ENCODE assay signal across 1 cellular context in the genomic region with DNA sequence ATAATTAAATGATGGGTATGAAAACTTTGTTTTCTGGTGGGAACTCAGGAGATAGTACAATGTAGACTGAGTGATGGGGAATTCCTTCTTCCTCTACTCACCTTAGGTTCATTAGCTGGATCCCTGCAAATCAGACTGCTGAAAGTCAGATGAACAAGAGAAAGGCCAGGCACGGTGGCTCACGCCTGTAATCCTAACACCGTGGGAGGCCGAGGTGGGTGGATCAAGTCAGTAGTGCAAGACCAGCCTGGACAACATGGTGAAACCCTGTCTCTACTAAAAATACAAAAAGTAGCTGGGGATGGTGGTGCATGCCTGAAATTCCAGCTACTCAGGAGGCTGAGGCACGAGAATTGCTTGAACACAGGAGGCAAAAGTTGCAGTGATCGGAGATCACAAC.
TF ChIP-seq lines count a peak whose summit lies in the region.

No MANE protein-coding gene starts in this region.

TF ChIP-seq in IMR-90, 13 proteins besides CTCF, POLR2A, EP300 and RAD21:
- TF ChIP-seq FOS (IDR thresholded peaks at IDR 0.05; ENCODE audit: low read depth, low read length), result 0 out of 2 replicates have a peak, but pooled peaks have one; percentile 46
- TF ChIP-seq BHLHE40 (IDR thresholded peaks at IDR 0.05; ENCODE audit: low read depth, low read length), result no peak
- TF ChIP-seq MAZ (IDR thresholded peaks at IDR 0.05; ENCODE audit: borderline replicate concordance, low read depth, low read length), result no peak
- TF ChIP-seq, protein P1, sequence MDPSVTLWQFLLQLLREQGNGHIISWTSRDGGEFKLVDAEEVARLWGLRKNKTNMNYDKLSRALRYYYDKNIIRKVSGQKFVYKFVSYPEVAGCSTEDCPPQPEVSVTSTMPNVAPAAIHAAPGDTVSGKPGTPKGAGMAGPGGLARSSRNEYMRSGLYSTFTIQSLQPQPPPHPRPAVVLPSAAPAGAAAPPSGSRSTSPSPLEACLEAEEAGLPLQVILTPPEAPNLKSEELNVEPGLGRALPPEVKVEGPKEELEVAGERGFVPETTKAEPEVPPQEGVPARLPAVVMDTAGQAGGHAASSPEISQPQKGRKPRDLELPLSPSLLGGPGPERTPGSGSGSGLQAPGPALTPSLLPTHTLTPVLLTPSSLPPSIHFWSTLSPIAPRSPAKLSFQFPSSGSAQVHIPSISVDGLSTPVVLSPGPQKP (IDR thresholded peaks at IDR 0.05; ENCODE audit: borderline replicate concordance, low read depth, low read length), result no peak
